ENCODE assay signal across 21 cellular contexts in genomic region chr15:74140445-74140761, GRCh38. TPM values are rescaled to one million over a fixed set of nuclear protein-coding genes. Genes with fewer than 3 reads are reported as not detected.
A peak's percentile ranks its signal among the peaks of the same experiment; 100 is the strongest.
DNase-seq lines count a peak whose midpoint lies in the region; ATAC-seq and TF ChIP-seq lines count a peak whose summit lies in the region.
"Had no signal": no experiment of that assay in that cellular context is flagged by ENCODE, and none has a peak within 500 bp of the region (broad histone marks: within the 10 kb centered on the region; RNA-seq: fewer than 3 reads in every experiment).

No MANE protein-coding gene starts in this region.

- no peaks in the 10 kb centered on the region for H3K79me2 ChIP-seq in GM23338 (replicated peaks; ENCODE audit: insufficient read depth)
- peaks cover 39% of the 10 kb centered on the region for H3K79me2 ChIP-seq in neural cell (replicated peaks; ENCODE audit: insufficient read depth, low read length)

- H3K36me3 Mint-ChIP-seq in GM23338 (ENCODE audit: low read depth) = no peaks in the 10 kb centered on the region
- no peaks in the 10 kb centered on the region for H3K36me3 Mint-ChIP-seq in WTC11
- H3K36me3 Mint-ChIP-seq: CD4-positive, CD25-positive, alpha-beta regulatory T cell had no signal

- no peaks in the 10 kb centered on the region for H4K20me1 ChIP-seq in GM23338 (replicated peaks; ENCODE audit: insufficient read depth)
- H4K20me1 ChIP-seq in neural cell (ENCODE audit: insufficient read depth) = no peaks in the 10 kb centered on the region

- no peak overlapping the region for H2AFZ ChIP-seq in GM23338
- H2AFZ ChIP-seq in neural cell (ENCODE audit: low read depth, low read length) = no peak overlapping the region

- H3K27me3 ChIP-seq in GM23338 (ENCODE audit: insufficient read depth) = peaks cover 41% of the 10 kb centered on the region
- H3K27me3 ChIP-seq in HUES64 (ENCODE audit: insufficient read depth, low read length) = peaks cover 47% of the 10 kb centered on the region
- H3K27me3 ChIP-seq in neural cell (ENCODE audit: insufficient read depth, low read depth, low read length) = no peaks in the 10 kb centered on the region
- H3K27me3 ChIP-seq: BE2C had no signal

- H3K4me2 ChIP-seq in GM23338 (peak overlapping the region; percentile 57; the same call in 1 of the 2 replicates), neural cell (ENCODE audit: low read length) (no peak overlapping the region)

- H3K4me3 ChIP-seq in GM23338 (no peak overlapping the region), HUES64 (ENCODE audit: low read length) (no peak overlapping the region), neural cell (ENCODE audit: low read length) (no peak overlapping the region)
- H3K4me3 ChIP-seq: HAP-1 had no signal

- CTCF ChIA-PET in WTC11 (lab: Charles Lee) = interaction anchor here (1.3 to 3.5 kb wide), 3 partner anchors 62 to 180 kb away, joined by 3 to 20 read pairs (median 5); partner anchors contain the start of gene STRA6

- H3K27me3 Mint-ChIP-seq in GM23338 (ENCODE audit: insufficient read depth, low read depth, poor library complexity) = peaks cover 44% of the 10 kb centered on the region
- H3K27me3 Mint-ChIP-seq in WTC11 (ENCODE audit: low read depth) = peaks cover 39% of the 10 kb centered on the region

- TF ChIP-seq CTCF in GM23338 (conservative IDR thresholded peaks at IDR 0.05; ENCODE audit: low read depth in 2 of 2) = no peak
- TF ChIP-seq CTCF in WTC11 (IDR thresholded peaks at IDR 0.05) = no peak
- TF ChIP-seq CTCF in neural cell (IDR thresholded peaks at IDR 0.05; ENCODE audit: poor library complexity, severe bottlenecking) = no peak

- no peak for TF ChIP-seq EP300 in neural cell (conservative IDR thresholded peaks at IDR 0.05; ENCODE audit: poor library complexity, severe bottlenecking)

- peaks cover 50% of the 10 kb centered on the region for H3K4me1 Mint-ChIP-seq in GM23338
- H3K4me1 Mint-ChIP-seq in WTC11 = peaks cover 48% of the 10 kb centered on the region

- no peak overlapping the region for H3K4me3 Mint-ChIP-seq in GM23338
- H3K4me3 Mint-ChIP-seq in WTC11 = no peak overlapping the region
- H3K4me3 Mint-ChIP-seq: CD4-positive, CD25-positive, alpha-beta regulatory T cell; CD8-positive, alpha-beta memory T cell had no signal

- ATAC-seq in GM23338 (peak; percentile 13), WTC11 (peak; percentile 23), GM18873 (IDR thresholded peaks at IDR 0.05; ENCODE audit: low FRiP score, unreplicated experiment) (no peak), GM18498 (IDR thresholded peaks at IDR 0.05; ENCODE audit: unreplicated experiment) (no peak)

- H3K4me1 ChIP-seq in GM23338 (ENCODE audit: insufficient read depth) = peaks cover 56% of the 10 kb centered on the region
- peaks cover 52% of the 10 kb centered on the region for H3K4me1 ChIP-seq in HUES64 (ENCODE audit: insufficient read depth, low read length)

- POLR2A ChIA-PET in WTC11 (lab: Charles Lee) = no interaction called here

- no peak for TF ChIP-seq RAD21 in neural cell (conservative IDR thresholded peaks at IDR 0.05)

- no peak overlapping the region for H3K27ac ChIP-seq in GM23338 (ENCODE audit: low read depth)
- H3K27ac ChIP-seq in HUES64 (ENCODE audit: low read depth, low read length) = peak overlapping the region; percentile 43; the same call in 1 of the 2 replicates
- H3K27ac ChIP-seq in neural cell (ENCODE audit: low read length) = peak overlapping the region; percentile 41

- H3K36me3 ChIP-seq in GM23338 (ENCODE audit: insufficient read depth) (no peaks in the 10 kb centered on the region), HUES64 (ENCODE audit: insufficient read depth, low read length) (no peaks in the 10 kb centered on the region), neural cell (ENCODE audit: insufficient read depth, low read length) (no peaks in the 10 kb centered on the region)
- H3K36me3 ChIP-seq: BE2C, HAP-1 had no signal

- H3K9me2 ChIP-seq in GM23338 (ENCODE audit: insufficient read depth) (no peaks in the 10 kb centered on the region), neural cell (ENCODE audit: insufficient read depth, low read length) (no peaks in the 10 kb centered on the region)

- 43% methylated on average over 1 of the region's 2 CpGs for WGBS in HUES64

- H3F3A ChIP-seq in GM23338 (replicated peaks; ENCODE audit: low read depth) = peaks cover 4% of the 10 kb centered on the region; the same call in 1 of the 2 replicates
- no peaks in the 10 kb centered on the region for H3F3A ChIP-seq in neural cell (ENCODE audit: insufficient read depth, low read length, poor library complexity, severe bottlenecking)

- no peaks in the 10 kb centered on the region for H3K9me3 ChIP-seq in HUES64 (ENCODE audit: insufficient read depth, low read depth, low read length)
- peaks cover 3% of the 10 kb centered on the region for H3K9me3 ChIP-seq in neural cell (ENCODE audit: low read length)
- H3K9me3 ChIP-seq: BE2C, HAP-1 had no signal

- DNase-seq in GM23338 (ENCODE audit: low spot score) = peak; percentile 34
- DNase-seq in WTC11 (ENCODE audit: low spot score) = no peak
- no peak for DNase-seq in UCSD-AML1 (lab: John Stamatoyannopoulos, UW; ENCODE audit: unreplicated experiment)
- DNase-seq: BE2C; C1 segment of cervical spinal cord; CD4-positive, CD25-positive, alpha-beta regulatory T cell; CD8-positive, alpha-beta memory T cell; COR-L47; DMS 273 treated with DMSO at 0.1 percent for 48 hours; DMS53; DND-41; EL; KG1 had no signal

- H3K9me3 Mint-ChIP-seq in GM23338 (peaks cover under 1% of the 10 kb centered on the region; the same call in 1 of the 3 replicates), WTC11 (peaks cover 1% of the 10 kb centered on the region)
- H3K9me3 Mint-ChIP-seq: CD8-positive, alpha-beta memory T cell had no signal

- H3K9ac ChIP-seq in HUES64 (ENCODE audit: low read depth, low read length) (no peak overlapping the region), neural cell (ENCODE audit: low read length) (no peak overlapping the region)

- no peak overlapping the region for H3K27ac Mint-ChIP-seq in GM23338
- H3K27ac Mint-ChIP-seq in WTC11 = no peak overlapping the region
- H3K27ac Mint-ChIP-seq: CD4-positive, CD25-positive, alpha-beta regulatory T cell; CD8-positive, alpha-beta memory T cell had no signal

TF ChIP-seq in GM23338, 12 proteins besides CTCF, POLR2A, EP300 and RAD21 (continues in another document):
- no peak for TF ChIP-seq EZH2 (IDR thresholded peaks at IDR 0.05; ENCODE audit: low read depth, unreplicated experiment)
- TF ChIP-seq NANOG (IDR thresholded peaks at IDR 0.05; ENCODE audit: borderline replicate concordance) = no peak
- TF ChIP-seq STAT1 (IDR thresholded peaks at IDR 0.05; ENCODE audit: unreplicated experiment) = no peak

TF ChIP-seq in WTC11, 78 proteins besides CTCF, POLR2A, EP300 and RAD21 (continues in another document):
- TF ChIP-seq ZNF232 (CRISPR knock-in tag; IDR thresholded peaks at IDR 0.05) (no peak), RELA (CRISPR knock-in tag; IDR thresholded peaks at IDR 0.05; ENCODE audit: borderline replicate concordance) (no peak), HMGA2 (CRISPR knock-in tag; IDR thresholded peaks at IDR 0.05) (no peak), ELF4 (CRISPR knock-in tag; IDR thresholded peaks at IDR 0.05; ENCODE audit: low read depth) (no peak), ZBTB21 (CRISPR knock-in tag; IDR thresholded peaks at IDR 0.05; ENCODE audit: borderline replicate concordance) (no peak), NFATC4 (CRISPR knock-in tag; IDR thresholded peaks at IDR 0.05) (no peak)

TF ChIP-seq in neural cell, 6 proteins besides CTCF, POLR2A, EP300 and RAD21 (continues in another document):
- TF ChIP-seq EZH2 (IDR thresholded peaks at IDR 0.05; ENCODE audit: borderline replicate concordance, insufficient read depth, low read length, poor library complexity, severe bottlenecking) = no peak
- TF ChIP-seq SMC3 (conservative IDR thresholded peaks at IDR 0.05; ENCODE audit: poor library complexity) = no peak

RNA-seq across cellular contexts. Expression of gene ISLR2, which starts 10.0 kb away (rescaled TPM):
- total RNA-seq in GM23338 (2014; rRNA removed; shearing (Covaris generic)) = 0.21 and 0.27 TPM in 2 replicates
- 0.13 and 0.59 TPM in 2 replicates for polyA plus RNA-seq in GM23338 (2016; fragmentation: Nextera tagmentation; extraction: Ambion mirVana)
- 1.7 TPM for polyA plus RNA-seq in HUES64 (2013, experiment 1 of 2)
- 2.6 TPM for polyA plus RNA-seq in HUES64 (2013, experiment 2 of 2)
- 8.1 to 9.4 TPM (median 8.9 TPM) in 3 replicates for total RNA-seq in WTC11 (2021)
- 301 and 330 TPM in 2 replicates for polyA plus RNA-seq in neural cell
- 444 and 493 TPM in 2 replicates for polyA minus RNA-seq in neural cell
- total RNA-seq: A172; CD4-positive, CD25-positive, alpha-beta regulatory T cell; CD8-positive, alpha-beta memory T cell; G401; H4 had no signal
- polyA plus RNA-seq: CD4-positive, CD25-positive, alpha-beta regulatory T cell; CD8-positive, alpha-beta memory T cell had no signal

RNA-seq across cellular contexts. Expression of gene ISLR, which starts 33.1 kb away (rescaled TPM):
- total RNA-seq in GM23338 (2014; rRNA removed; shearing (Covaris generic)) = 1.6 TPM in 1 of 2 replicates, not detected in the other
- polyA plus RNA-seq in GM23338 (2016; fragmentation: Nextera tagmentation; extraction: Ambion mirVana) = 0.09 and 0.55 TPM in 2 replicates
- polyA plus RNA-seq in HUES64 (2013, experiment 1 of 2) = 3.3 TPM
- polyA plus RNA-seq in HUES64 (2013, experiment 2 of 2) = 5.0 TPM
- 0.50 to 0.63 TPM (median 0.62 TPM) in 3 replicates for total RNA-seq in WTC11 (2021)
- polyA plus RNA-seq in neural cell = not detected in 2 replicates
- polyA minus RNA-seq in neural cell = not detected in 2 replicates
- total RNA-seq: CD4-positive, CD25-positive, alpha-beta regulatory T cell; CD8-positive, alpha-beta memory T cell had no signal
- polyA plus RNA-seq: CD4-positive, CD25-positive, alpha-beta regulatory T cell; CD8-positive, alpha-beta memory T cell had no signal

RNA-seq across cellular contexts. Expression of gene GOLGA6A, which starts 58.1 kb away (rescaled TPM):
- 2.1 and 7.5 TPM in 2 replicates for total RNA-seq in GM23338 (2014; rRNA removed; shearing (Covaris generic))
- polyA plus RNA-seq in GM23338 (2016; fragmentation: Nextera tagmentation; extraction: Ambion mirVana) (0.18 and 0.57 TPM in 2 replicates), neural cell (0.50 TPM in 2 replicates)
- 1.6 TPM for polyA plus RNA-seq in HUES64 (2013, experiment 1 of 2)
- polyA plus RNA-seq in HUES64 (2013, experiment 2 of 2) = 3.2 TPM
- total RNA-seq in WTC11 (2021) = 3.1 to 6.0 TPM (median 5.7 TPM) in 3 replicates
- polyA minus RNA-seq in neural cell = 0.12 and 0.24 TPM in 2 replicates
- total RNA-seq: A172, G401, H4 had no signal
- polyA plus RNA-seq: CD4-positive, CD25-positive, alpha-beta regulatory T cell; CD8-positive, alpha-beta memory T cell had no signal

Comparison
In these comparisons a context has a peak if more than half of its experiments do, and no peak if none do; other contexts are left out.
1. ATAC-seq: peak in GM23338 (single experiment) and WTC11 (single experiment); none in GM18873 (single experiment) and GM18498 (single experiment).